29 cellular contexts compared by ENCODE assay signal in the genomic region with DNA sequence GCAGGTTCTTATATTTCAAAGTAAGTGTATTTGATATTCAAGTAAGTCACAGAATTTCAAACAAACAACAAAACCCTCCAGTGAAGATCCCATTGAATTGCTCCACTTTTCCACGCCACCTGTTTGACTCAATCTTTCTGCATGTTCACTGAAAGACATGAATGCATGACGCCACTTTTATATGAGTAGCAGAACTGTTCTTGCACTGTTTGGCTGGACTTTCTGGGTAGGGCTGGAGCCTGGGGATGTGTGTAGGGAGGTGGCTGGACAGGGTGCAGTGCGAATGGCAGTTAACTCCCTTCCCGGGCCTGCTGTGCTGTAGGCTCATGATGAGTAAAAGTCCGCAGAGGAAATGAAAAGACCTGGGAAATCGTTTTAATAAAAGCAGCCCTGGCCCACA. TPM values are rescaled to one million over a fixed set of nuclear protein-coding genes. Genes with fewer than 3 reads are reported as not detected.
"Had no signal": no experiment of that assay in that cellular context is flagged by ENCODE, and none has a peak within 500 bp of the region (broad histone marks: within the 10 kb centered on the region; RNA-seq: fewer than 3 reads in every experiment).

No MANE protein-coding gene starts in this region.

- H3K4me3 ChIP-seq: left lung, lower lobe of right lung, neural progenitor cell, ovary, right atrium auricular region, right lobe of liver, skin epidermis, spleen, suprapubic skin, thoracic aorta, tibial artery, upper lobe of right lung had no signal

- H2AFZ ChIP-seq: neural progenitor cell had no signal

- H3K36me3 ChIP-seq: left lung, lower lobe of right lung, neural progenitor cell, neutrophil, ovary, right atrium auricular region, right lobe of liver, spleen, thoracic aorta, upper lobe of right lung had no signal

- DNase-seq: hypothalamus; immature natural killer cell; kidney; left colon; left lung; lower lobe of right lung; mammary epithelial cell; mesenchymal stem cell; naive B cell; natural killer cell; nephron progenitor cell; occipital lobe; ovary; right lobe of liver; spleen; stimulated activated CD4-positive, alpha-beta T cell treated with anti-CD3 and anti-CD28 coated beads, Interleukin-4, amount 100 ng/mL, for 24 hours; stimulated activated naive CD4-positive, alpha-beta T cell; tibial artery; trophoblast cell; upper lobe of right lung had no signal

- H3K27me3 ChIP-seq: left lung, ovary, right atrium auricular region, right lobe of liver, suprapubic skin, upper lobe of right lung had no signal

- H3K4me2 ChIP-seq: neural progenitor cell had no signal

- FAIRE-seq: islet of Langerhans, kidney, urothelium cell line had no signal

- H3K27ac ChIP-seq: left lung, lower lobe of right lung, neural progenitor cell, neutrophil, ovary, right atrium auricular region, right lobe of liver, skin epidermis, spleen, suprapubic skin, thoracic aorta, tibial artery, upper lobe of right lung had no signal

- H3K9me3 ChIP-seq: left lung, lower lobe of right lung, neutrophil, ovary, right atrium auricular region, right lobe of liver, spleen, suprapubic skin, thoracic aorta, tibial artery, upper lobe of right lung had no signal

- H3K9ac ChIP-seq: neural progenitor cell had no signal

- H3K4me1 ChIP-seq: left lung, lower lobe of right lung, neural progenitor cell, right atrium auricular region, right lobe of liver, spleen, tibial artery, upper lobe of right lung had no signal

RNA-seq across cellular contexts. Expression of a gene that starts 39.7 kb away (rescaled TPM):
- total RNA-seq: mammary epithelial cell, natural killer cell, renal cortical epithelial cell, spleen had no signal
- polyA plus RNA-seq: immature natural killer cell had no signal
